In the genomic region with DNA sequence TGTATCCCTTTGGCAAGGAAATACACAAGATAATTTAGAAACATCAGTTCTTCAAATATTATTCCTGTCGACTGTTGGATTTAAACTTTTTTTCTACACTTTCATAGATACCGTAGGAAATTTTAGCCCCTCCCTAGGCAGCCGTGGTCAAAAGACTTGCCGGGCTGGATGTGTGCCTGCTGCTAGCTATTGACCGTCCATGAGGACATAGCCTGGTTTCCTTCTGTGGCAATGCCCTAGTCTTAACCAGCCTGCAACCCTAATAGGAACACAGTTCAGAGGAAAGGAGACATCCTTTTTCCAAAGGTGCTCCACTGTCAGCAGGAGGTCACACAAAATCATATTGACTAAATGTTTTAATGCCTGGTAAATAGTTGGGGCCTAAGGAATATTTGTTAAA, we compare ENCODE assay signal across 24 cellular contexts. TPM values are rescaled to one million over a fixed set of nuclear protein-coding genes. Genes with fewer than 3 reads are reported as not detected.
DNase-seq lines count a peak whose midpoint lies in the region; ATAC-seq and TF ChIP-seq lines count a peak whose summit lies in the region.
"Had no signal": no experiment of that assay in that cellular context is flagged by ENCODE, and none has a peak within 500 bp of the region (broad histone marks: within the 10 kb centered on the region; RNA-seq: fewer than 3 reads in every experiment).

No MANE protein-coding gene starts in this region.

- H3K4me1 ChIP-seq in right atrium auricular region: no peaks in the 10 kb centered on the region
- H3K4me1 ChIP-seq: A549, BE2C had no signal

- no peaks in the 10 kb centered on the region for H3K36me3 ChIP-seq in right atrium auricular region
- H3K36me3 ChIP-seq: BE2C had no signal

- H3K27ac ChIP-seq in right atrium auricular region: no peak overlapping the region
- H3K27ac ChIP-seq: A549; BLaER1 treated with 17β-estradiol and CSF1 and Interleukin-3, amounts not matched to agents 10 nM and 100 nM had no signal

- H3K27me3 Mint-ChIP-seq in activated CD4-positive, alpha-beta T cell treated with anti-CD3 and anti-CD28 coated beads, Interleukin-2, amount 10 ng/mL, durations not matched to agents 24 days and 14 days: no peaks in the 10 kb centered on the region
- H3K27me3 Mint-ChIP-seq: CD4-positive, alpha-beta T cell; CD8-positive, alpha-beta memory T cell had no signal

- H3K9me3 ChIP-seq in right atrium auricular region: no peaks in the 10 kb centered on the region
- H3K9me3 ChIP-seq: A549, BE2C had no signal

- intact Hi-C loops in activated CD4-positive, alpha-beta T cell treated with anti-CD3 and anti-CD28 coated beads, Interleukin-2, amount 10 ng/mL, durations not matched to agents 24 days and 14 days (cut with micrococcal nuclease): no loop called here
- intact Hi-C loops in Right ventricle myocardium superior (cut with DNase I): no loop called here

- H3K27me3 ChIP-seq in right atrium auricular region: no peaks in the 10 kb centered on the region
- H3K27me3 ChIP-seq: BE2C; BLaER1 treated with 17β-estradiol and CSF1 and Interleukin-3, amounts not matched to agents 10 nM and 100 nM had no signal

- H3K4me3 Mint-ChIP-seq in activated CD4-positive, alpha-beta T cell treated with anti-CD3 and anti-CD28 coated beads, Interleukin-2, amount 10 ng/mL, durations not matched to agents 24 days and 14 days: no peak overlapping the region
- H3K4me3 Mint-ChIP-seq: CD14-positive monocyte; CD4-positive, alpha-beta T cell; CD8-positive, alpha-beta memory T cell; GM23338; H9 had no signal

- peak; percentile 47 for DNase-seq in activated CD4-positive, alpha-beta T cell treated with anti-CD3 and anti-CD28 coated beads, Interleukin-2, amount 10 ng/mL, durations not matched to agents 24 days and 14 days
- no peak for DNase-seq in activated CD4-positive, alpha-beta T cell treated with anti-CD3 and anti-CD28 coated beads, Interleukin-2, amount 50 U/mL, for 4 hours
- peak; percentile 21 for DNase-seq in right atrium auricular region (ENCODE audit: low spot score)
- no peak for DNase-seq in Right ventricle myocardium superior
- no peak for DNase-seq in left lobe of liver (ENCODE audit: low spot score)
- no peak for DNase-seq in NCI-H82 treated with DMSO at 0.1 percent for 48 hours (lab: John Stamatoyannopoulos, UW; ENCODE audit: unreplicated experiment)
- DNase-seq: 8988T; ACHN; AML-193; BE2C; CD4-positive, alpha-beta T cell; CD8-positive, alpha-beta memory T cell; DMS 273 treated with DMSO at 0.1 percent for 48 hours; DMS79; EL; GDM1; H9 had no signal

- no peak for TF ChIP-seq CTCF in right atrium auricular region (IDR thresholded peaks at IDR 0.05)

- ATAC-seq in Right ventricle myocardium superior (ENCODE audit: poor library complexity) (no peak), left lobe of liver (peak; percentile 74)
- ATAC-seq: A549, GM12878, GM23338, HCT116 had no signal

- no peak overlapping the region for H3K4me3 ChIP-seq in right atrium auricular region
- H3K4me3 ChIP-seq: A549; BLaER1 treated with 17β-estradiol and CSF1 and Interleukin-3, amounts not matched to agents 10 nM and 100 nM; GM12878; GM23338 had no signal

- H3K27ac Mint-ChIP-seq in activated CD4-positive, alpha-beta T cell treated with anti-CD3 and anti-CD28 coated beads, Interleukin-2, amount 10 ng/mL, durations not matched to agents 24 days and 14 days: no peak overlapping the region
- H3K27ac Mint-ChIP-seq: CD4-positive, alpha-beta T cell; CD8-positive, alpha-beta memory T cell; GM23338; H9 had no signal

- peaks cover 3% of the 10 kb centered on the region for H3K4me1 Mint-ChIP-seq in activated CD4-positive, alpha-beta T cell treated with anti-CD3 and anti-CD28 coated beads, Interleukin-2, amount 10 ng/mL, durations not matched to agents 24 days and 14 days
- H3K4me1 Mint-ChIP-seq: CD8-positive, alpha-beta memory T cell had no signal

- peaks cover 9% of the 10 kb centered on the region for H3K9me3 Mint-ChIP-seq in activated CD4-positive, alpha-beta T cell treated with anti-CD3 and anti-CD28 coated beads, Interleukin-2, amount 10 ng/mL, durations not matched to agents 24 days and 14 days
- H3K9me3 Mint-ChIP-seq: CD8-positive, alpha-beta memory T cell; GM23338; H9 had no signal

- H3K36me3 Mint-ChIP-seq in activated CD4-positive, alpha-beta T cell treated with anti-CD3 and anti-CD28 coated beads, Interleukin-2, amount 10 ng/mL, durations not matched to agents 24 days and 14 days (ENCODE audit: low read depth): no peaks in the 10 kb centered on the region

RNA-seq across cellular contexts. Expression of a gene that starts 20.4 kb away (rescaled TPM):
- 0.16 and 0.26 TPM in 2 replicates for total RNA-seq in activated CD4-positive, alpha-beta T cell treated with anti-CD3 and anti-CD28 coated beads, Interleukin-2, amount 10 ng/mL, durations not matched to agents 24 days and 14 days
- total RNA-seq in right atrium auricular region (10 to 100 TPM in 1 of 2 donors, 1 to 10 TPM in 1; 9.1 to 11.0 TPM), Right ventricle myocardium superior (7.1 TPM), left lobe of liver (0.13 TPM)
- total RNA-seq: H4 had no signal

Comparison
In these comparisons a context has a peak if more than half of its experiments do, and no peak if none do; other contexts are left out.
1. DNase-seq: peak in activated CD4-positive, alpha-beta T cell treated with anti-CD3 and anti-CD28 coated beads, Interleukin-2, amount 10 ng/mL, durations not matched to agents 24 days and 14 days (single experiment) and right atrium auricular region (single experiment); none in activated CD4-positive, alpha-beta T cell treated with anti-CD3 and anti-CD28 coated beads, Interleukin-2, amount 50 U/mL, for 4 hours (0 of 2), Right ventricle myocardium superior (single experiment), left lobe of liver (single experiment) and NCI-H82 treated with DMSO at 0.1 percent for 48 hours (single experiment).